16 cellular contexts compared by ENCODE assay signal in the genomic region with DNA sequence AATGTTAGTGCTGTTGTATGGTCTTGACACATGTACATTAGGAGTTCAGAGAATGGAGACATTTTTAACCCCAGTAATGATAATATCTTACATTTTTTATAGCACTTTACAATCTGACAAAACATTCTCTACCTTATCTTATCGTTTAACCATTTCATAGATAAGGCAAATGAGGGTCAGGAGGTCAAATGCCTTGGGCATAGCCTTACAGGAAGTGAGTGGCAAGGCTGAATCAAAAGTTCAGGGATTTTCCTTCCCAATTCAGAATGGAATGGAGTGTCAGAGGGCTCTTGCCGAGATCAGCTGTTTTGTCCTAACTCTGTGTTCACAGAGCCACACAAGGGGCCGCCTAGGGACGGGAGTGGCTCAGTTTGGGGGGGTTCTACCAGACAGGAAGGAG.
"Had no signal": no experiment of that assay in that cellular context is flagged by ENCODE, and none has a peak within 500 bp of the region (broad histone marks: within the 10 kb centered on the region; RNA-seq: fewer than 3 reads in every experiment).

No MANE protein-coding gene starts in this region.

- ATAC-seq: activated CD8-positive, alpha-beta memory T cell treated with anti-CD3 and anti-CD28 coated beads, Interleukin-2, amount 10 ng/mL, durations not matched to agents 7 days and 5 days; left lobe of liver; stimulated activated naive CD8-positive, alpha-beta T cell treated with anti-CD3 and anti-CD28 coated beads, Interleukin-15, Interleukin-2, amounts not matched to agents 100 U/mL and 50 U/mL, for 24 hours had no signal

- FAIRE-seq: frontal cortex, keratinocyte, urothelium cell line had no signal

- H3K4me3 ChIP-seq: coronary artery, tibial nerve had no signal

- H3K36me3 ChIP-seq: tibial nerve had no signal

- H3K27me3 ChIP-seq: tibial nerve had no signal

- DNase-seq: activated B cell treated with CpG ODN at 0.5 μM for 24 hours; activated CD4-positive, alpha-beta memory T cell treated with anti-CD3 and anti-CD28 coated beads, Interleukin-2, amount 10 ng/mL, durations not matched to agents 7 days and 5 days; activated CD4-positive, alpha-beta T cell treated with anti-CD3 and anti-CD28 coated beads for 48 hours; activated CD8-positive, alpha-beta memory T cell treated with anti-CD3 and anti-CD28 coated beads, Interleukin-2, amount 10 ng/mL, durations not matched to agents 7 days and 5 days; activated naive CD4-positive, alpha-beta T cell; activated naive CD8-positive, alpha-beta T cell treated with anti-CD3 and anti-CD28 coated beads, Interleukin-2, amount 10 ng/mL, durations not matched to agents 7 days and 5 days; erythroblast; midbrain; nephron progenitor cell; stimulated activated naive CD8-positive, alpha-beta T cell treated with anti-CD3 and anti-CD28 coated beads, Interleukin-15, Interleukin-2, amounts not matched to agents 100 U/mL and 50 U/mL, for 24 hours had no signal

- H3K27ac ChIP-seq: coronary artery, tibial nerve had no signal

- H3K4me1 ChIP-seq: tibial nerve had no signal
